10 cellular contexts compared by ENCODE assay signal in the genomic region with DNA sequence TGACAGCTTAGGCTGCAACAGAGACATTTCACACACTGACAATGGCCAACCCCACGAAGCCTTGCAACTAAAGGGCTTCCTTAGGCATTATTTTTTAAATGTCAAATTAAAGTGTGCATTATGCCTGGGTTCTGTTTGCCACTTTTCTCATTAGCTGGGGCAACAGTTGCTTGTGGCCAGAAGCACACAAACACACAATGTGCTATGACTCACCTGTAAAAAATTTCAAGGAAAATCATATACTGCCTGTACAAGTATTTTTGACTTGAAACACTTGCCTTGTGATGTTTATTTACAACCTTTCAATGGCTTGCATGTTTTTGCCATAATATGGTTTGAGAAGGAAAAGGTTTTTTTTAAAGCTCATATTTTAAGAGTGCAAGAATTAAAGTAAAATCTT. TPM values are rescaled to one million over a fixed set of nuclear protein-coding genes. Genes with fewer than 3 reads are reported as not detected.
DNase-seq lines count a peak whose midpoint lies in the region; ATAC-seq, FAIRE-seq and TF ChIP-seq lines count a peak whose summit lies in the region.
"Had no signal": no experiment of that assay in that cellular context is flagged by ENCODE, and none has a peak within 500 bp of the region (broad histone marks: within the 10 kb centered on the region; RNA-seq: fewer than 3 reads in every experiment).

No MANE protein-coding gene starts in this region.

- H3K27me3 ChIP-seq in right cardiac atrium (ENCODE audit: control insufficient read depth, insufficient read depth) (no peaks in the 10 kb centered on the region), left lung (peaks cover 10 to 71% of the 10 kb centered on the region in 2 donors)

- H3K4me1 ChIP-seq in right cardiac atrium (ENCODE audit: control insufficient read depth, insufficient read depth, low read length) (peaks cover 15% of the 10 kb centered on the region), left lung (peaks cover 0 to 9% of the 10 kb centered on the region in 2 donors)

- peaks cover 35% of the 10 kb centered on the region for H3K27me3 Mint-ChIP-seq in brain

- H3K9me3 ChIP-seq in right cardiac atrium (ENCODE audit: control insufficient read depth, low read length) (no peaks in the 10 kb centered on the region), left lung (no peaks in the 10 kb centered on the region)

- H3K4me3 ChIP-seq in right cardiac atrium (ENCODE audit: low read length) (peak overlapping the region; percentile 93), left lung (peak overlapping the region; percentile 54 to 61)

- TF ChIP-seq CTCF in brain (conservative IDR thresholded peaks at IDR 0.05) (no peak), left lung (IDR thresholded peaks at IDR 0.05) (no peak)

- peak overlapping the region in 2 of 5 experiments; percentile 82 to 86 for H3K27ac Mint-ChIP-seq in brain
- H3K27ac Mint-ChIP-seq: CD4-positive, CD25-positive, alpha-beta regulatory T cell had no signal

- no peak for FAIRE-seq in urothelium cell line (lab: Jason Lieb, UNC)

- peak overlapping the region; percentile 86 to 93 (median 89) for H3K4me3 Mint-ChIP-seq in brain

- H3K36me3 Mint-ChIP-seq in brain: peaks cover 6% of the 10 kb centered on the region
- H3K36me3 Mint-ChIP-seq: CD4-positive, CD25-positive, alpha-beta regulatory T cell had no signal

- no peaks in the 10 kb centered on the region for H3K9me3 Mint-ChIP-seq in brain

- intact Hi-C loops in right cardiac atrium (cut with DNase I): no loop called here
- intact Hi-C loops in left cardiac atrium (cut with DNase I): no loop called here
- intact Hi-C loops in left lung (cut with DNase I): no loop called here

- H3K27ac ChIP-seq in right cardiac atrium (ENCODE audit: low read length) (no peak overlapping the region), left lung (peak overlapping the region; percentile 70 to 76)

- H3K4me1 Mint-ChIP-seq in brain: peaks cover 59% of the 10 kb centered on the region

- no peaks in the 10 kb centered on the region for H3K36me3 ChIP-seq in left lung

- DNase-seq in right cardiac atrium: no peak
- DNase-seq in left cardiac atrium: no peak
- no peak for DNase-seq in left lung
- DNase-seq in urothelium cell line (ENCODE audit: low spot score): peak; percentile 46
- DNase-seq: CD4-positive, CD25-positive, alpha-beta regulatory T cell; MV-4-11 had no signal

- 50% methylated on average over 1 of the region's 1 CpG for WGBS in right cardiac atrium

- ATAC-seq in right cardiac atrium (no peak), left cardiac atrium (no peak), left lung (peak; percentile 28), HG02981 (IDR thresholded peaks at IDR 0.05; ENCODE audit: unreplicated experiment) (no peak), GM19023 (IDR thresholded peaks at IDR 0.05; ENCODE audit: unreplicated experiment) (no peak), GM18498 (IDR thresholded peaks at IDR 0.05; ENCODE audit: unreplicated experiment) (no peak)

RNA-seq across cellular contexts. Expression of a gene that starts 1.9 kb away (rescaled TPM):
- total RNA-seq in right cardiac atrium (100 to 1,000 TPM in 2 of 4 donors, 10 to 100 TPM in 2; 85.6 to 111 (median 103) TPM), left cardiac atrium (10 to 100 TPM; 63.3 to 81.4 TPM), left lung (10 to 100 TPM; 61.9 to 81.5 TPM)
- polyA plus RNA-seq in right cardiac atrium (62.9 TPM), brain (ENCODE audit: insufficient read depth, low read depth, low replicate concordance) (2.6 TPM)
- total RNA-seq: CD4-positive, CD25-positive, alpha-beta regulatory T cell had no signal
